8 cellular contexts compared by ENCODE assay signal in genomic region chr17:64118452-64118979, GRCh38. TPM values are rescaled to one million over a fixed set of nuclear protein-coding genes. Genes with fewer than 3 reads are reported as not detected.
DNase-seq lines count a peak whose midpoint lies in the region; ATAC-seq and TF ChIP-seq lines count a peak whose summit lies in the region.

No MANE protein-coding gene starts in this region.

- no peak overlapping the region for H2AFZ ChIP-seq in PC-3 (ENCODE audit: low read length)

- no TSS peak for BruUV-seq in PC-3 (replicated peaks; lab: Mats Ljungman, UMichigan)

- H3K27ac ChIP-seq in PC-3 (ENCODE audit: low read length) (no peak overlapping the region), transverse colon (peak overlapping the region; percentile 0 to 45 (median 16))

- peaks cover 57% of the 10 kb centered on the region for H3K79me2 ChIP-seq in PC-3 (ENCODE audit: low read length)

- CTCF ChIA-PET in PC-3 (lab: Charles Lee): no interaction called here

- no peak overlapping the region for H3K4me3 ChIP-seq in PC-3 (ENCODE audit: low read length)
- no peak overlapping the region for H3K4me3 ChIP-seq in fibroblast of villous mesenchyme (ENCODE audit: low read depth, low read length)
- no peak overlapping the region for H3K4me3 ChIP-seq in transverse colon

- no peaks in the 10 kb centered on the region; the same call in 1 of the 2 replicates for H3K9me2 ChIP-seq in PC-3 (replicated peaks; ENCODE audit: low read length)

- no peaks in the 10 kb centered on the region for H3K27me3 ChIP-seq in PC-3 (ENCODE audit: low read length)
- no peaks in the 10 kb centered on the region for H3K27me3 ChIP-seq in transverse colon

- H3K4me2 ChIP-seq in PC-3 (ENCODE audit: low read length): no peak overlapping the region

- H3K27ac Mint-ChIP-seq in activated T-cell treated with anti-CD3 and anti-CD28 coated beads, Interleukin-2, amount 50 U/mL, for 72 hours: peak overlapping the region; percentile 47
- no peak overlapping the region for H3K27ac Mint-ChIP-seq in nephron progenitor cell

- H3F3A ChIP-seq in PC-3 (ENCODE audit: low read length, unreplicated experiment): peaks cover 7% of the 10 kb centered on the region

- H3K36me3 Mint-ChIP-seq in activated T-cell treated with anti-CD3 and anti-CD28 coated beads, Interleukin-2, amount 50 U/mL, for 72 hours (ENCODE audit: insufficient read depth in 2 of 2): peaks cover 4 to 6% of the 10 kb centered on the region in 2 donors
- H3K36me3 Mint-ChIP-seq in activated T-cell treated with anti-CD3 and anti-CD28 coated beads, Interleukin-2, amount 50 U/mL, for 4 hours (ENCODE audit: insufficient read depth): peaks cover 14% of the 10 kb centered on the region
- peaks cover 4% of the 10 kb centered on the region for H3K36me3 Mint-ChIP-seq in nephron progenitor cell (ENCODE audit: low read depth)

- no peak for ATAC-seq in activated T-cell treated with anti-CD3 and anti-CD28 coated beads, Interleukin-2, amount 50 U/mL, for 72 hours (replicated peaks in 1 of 2)
- ATAC-seq in activated T-cell treated with anti-CD3 and anti-CD28 coated beads, Interleukin-2, amount 50 U/mL, for 4 hours: no peak
- peak; percentile 13; the same call in 1 of the 2 replicates for ATAC-seq in PC-3
- ATAC-seq in GM18873 (IDR thresholded peaks at IDR 0.05; ENCODE audit: low FRiP score, unreplicated experiment): no peak

- DNase-seq in activated T-cell treated with anti-CD3 and anti-CD28 coated beads, Interleukin-2, amount 50 U/mL, for 72 hours: no peak
- no peak for DNase-seq in activated T-cell treated with anti-CD3 and anti-CD28 coated beads, Interleukin-2, amount 50 U/mL, for 4 hours
- DNase-seq in PC-3: no peak
- peak; percentile 66 for DNase-seq in fibroblast of villous mesenchyme (ENCODE audit: low read depth)
- DNase-seq in transverse colon: peak; percentile 32
- no peak for DNase-seq in nephron progenitor cell
- DNase-seq in posterior vena cava (ENCODE audit: low spot score): no peak

- no peak for TF ChIP-seq CTCF in PC-3 (conservative IDR thresholded peaks at IDR 0.05; ENCODE audit: low read depth, low read length)
- no peak for TF ChIP-seq CTCF in fibroblast of villous mesenchyme (IDR thresholded peaks at IDR 0.05; ENCODE audit: insufficient read depth, low read depth, low read length)
- no peak for TF ChIP-seq CTCF in transverse colon (IDR thresholded peaks at IDR 0.05)
- no peak for TF ChIP-seq CTCF in nephron progenitor cell (IDR thresholded peaks at IDR 0.05)

- WGBS in transverse colon (ENCODE audit: low coverage in 1 of 2), 2 donors: 20 to 37% methylated on average over 1 to 5 of the region's 5 CpGs

- peaks cover 87% of the 10 kb centered on the region for H3K4me1 Mint-ChIP-seq in activated T-cell treated with anti-CD3 and anti-CD28 coated beads, Interleukin-2, amount 50 U/mL, for 72 hours (ENCODE audit: low read depth)
- peaks cover 76% of the 10 kb centered on the region for H3K4me1 Mint-ChIP-seq in activated T-cell treated with anti-CD3 and anti-CD28 coated beads, Interleukin-2, amount 50 U/mL, for 4 hours (ENCODE audit: low read depth)
- peaks cover 7% of the 10 kb centered on the region for H3K4me1 Mint-ChIP-seq in nephron progenitor cell

- no peaks in the 10 kb centered on the region for H4K20me1 ChIP-seq in PC-3 (ENCODE audit: low read length)

- POLR2A ChIA-PET in PC-3 (lab: Charles Lee; ENCODE audit: unreplicated experiment): no interaction called here

- no peak overlapping the region for H3K9ac ChIP-seq in PC-3 (ENCODE audit: low read length)

- intact Hi-C loops in PC-3 (cut with micrococcal nuclease) (no loop called here), transverse colon (cut with DNase I; ENCODE audit: low total_unique reads) (no loop called here), posterior vena cava (cut with DNase I) (no loop called here)

- H3K4me1 ChIP-seq in PC-3 (ENCODE audit: insufficient read depth, low read length) (peaks cover 42% of the 10 kb centered on the region), transverse colon (peaks cover 10 to 24% (median 16%) of the 10 kb centered on the region in 4 donors)

- no peak for TF ChIP-seq EP300 in transverse colon (IDR thresholded peaks at IDR 0.05; ENCODE audit: low read depth)

- in situ Hi-C loops in transverse colon (cut with MboI; ENCODE audit: low pct_ligation_motif_present in 1 of 4, low pct_unique_long_range_greater_than_20kb in 1 of 4, low sequenced_read_pairs in 3 of 4): no loop called here

- no peak for TF ChIP-seq POLR2A in transverse colon (IDR thresholded peaks at IDR 0.05)

- no peaks in the 10 kb centered on the region for H3K36me3 ChIP-seq in PC-3 (ENCODE audit: low read depth, low read length)
- H3K36me3 ChIP-seq in transverse colon: no peaks in the 10 kb centered on the region

- peak overlapping the region; percentile 22 to 42 for H3K4me3 Mint-ChIP-seq in activated T-cell treated with anti-CD3 and anti-CD28 coated beads, Interleukin-2, amount 50 U/mL, for 72 hours
- H3K4me3 Mint-ChIP-seq in activated T-cell treated with anti-CD3 and anti-CD28 coated beads, Interleukin-2, amount 50 U/mL, for 4 hours: no peak overlapping the region
- no peak overlapping the region for H3K4me3 Mint-ChIP-seq in nephron progenitor cell

- no peaks in the 10 kb centered on the region for H3K9me3 Mint-ChIP-seq in activated T-cell treated with anti-CD3 and anti-CD28 coated beads, Interleukin-2, amount 50 U/mL, for 72 hours
- H3K9me3 Mint-ChIP-seq in activated T-cell treated with anti-CD3 and anti-CD28 coated beads, Interleukin-2, amount 50 U/mL, for 4 hours: no peaks in the 10 kb centered on the region
- no peaks in the 10 kb centered on the region for H3K9me3 Mint-ChIP-seq in nephron progenitor cell

- no peaks in the 10 kb centered on the region for H3K27me3 Mint-ChIP-seq in activated T-cell treated with anti-CD3 and anti-CD28 coated beads, Interleukin-2, amount 50 U/mL, for 72 hours (ENCODE audit: low read depth)
- no peaks in the 10 kb centered on the region for H3K27me3 Mint-ChIP-seq in activated T-cell treated with anti-CD3 and anti-CD28 coated beads, Interleukin-2, amount 50 U/mL, for 4 hours (ENCODE audit: low read depth)
- peaks cover 9% of the 10 kb centered on the region for H3K27me3 Mint-ChIP-seq in nephron progenitor cell (ENCODE audit: low read depth, poor library complexity)

- H3K9me3 ChIP-seq in PC-3 (ENCODE audit: low read length): no peaks in the 10 kb centered on the region
- H3K9me3 ChIP-seq in transverse colon: no peaks in the 10 kb centered on the region

RNA-seq across cellular contexts. Expression of gene ERN1, which starts 11.4 kb away (rescaled TPM):
- total RNA-seq in activated T-cell treated with anti-CD3 and anti-CD28 coated beads, Interleukin-2, amount 50 U/mL, for 72 hours: 10 to 100 TPM; 58.1 to 98.3 TPM
- 10 to 100 TPM; 16.2 to 29.3 (median 21.0) TPM for total RNA-seq in activated T-cell treated with anti-CD3 and anti-CD28 coated beads, Interleukin-2, amount 50 U/mL, for 4 hours
- total RNA-seq in PC-3 (2014; rRNA removed) (13.5 and 17.9 TPM in 2 replicates), fibroblast of villous mesenchyme (13.5 and 14.7 TPM in 2 replicates), transverse colon (10 to 100 TPM in 3 of 4 donors, 1 to 10 TPM in 1; 7.8 to 29.2 (median 12.8) TPM), posterior vena cava (10 to 100 TPM; 17.2 to 18.6 TPM)

Comparison
In these comparisons a context has a peak if more than half of its experiments do, and no peak if none do; other contexts are left out.
1. H3K4me3 Mint-ChIP-seq: peak in activated T-cell treated with anti-CD3 and anti-CD28 coated beads, Interleukin-2, amount 50 U/mL, for 72 hours (2 of 2); none in activated T-cell treated with anti-CD3 and anti-CD28 coated beads, Interleukin-2, amount 50 U/mL, for 4 hours (single experiment) and nephron progenitor cell (single experiment).
2. DNase-seq: peak in fibroblast of villous mesenchyme (single experiment) and transverse colon (single experiment); none in activated T-cell treated with anti-CD3 and anti-CD28 coated beads, Interleukin-2, amount 50 U/mL, for 72 hours (0 of 2), activated T-cell treated with anti-CD3 and anti-CD28 coated beads, Interleukin-2, amount 50 U/mL, for 4 hours (single experiment), PC-3 (single experiment), nephron progenitor cell (single experiment) and posterior vena cava (single experiment).